ENCODE assay signal across 13 cellular contexts in the genomic region with DNA sequence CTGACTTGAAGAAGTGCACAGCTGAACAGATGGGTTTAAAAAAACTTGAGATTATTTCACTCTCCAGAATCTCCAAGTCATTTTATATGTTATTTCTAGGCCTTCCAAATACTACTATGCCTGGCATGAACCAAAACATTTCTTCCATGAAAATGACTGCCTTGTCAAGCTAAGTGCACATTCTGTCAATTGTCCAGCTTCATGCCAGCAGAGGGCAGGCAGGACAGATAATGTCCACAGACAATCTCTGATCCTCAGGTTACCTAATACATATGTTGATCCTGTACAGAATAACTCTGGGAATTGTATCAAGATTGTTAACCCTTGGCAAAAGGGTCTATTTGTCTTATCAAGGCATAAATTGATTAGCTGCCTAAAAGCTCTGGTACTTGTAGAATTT.
DNase-seq lines count a peak whose midpoint lies in the region; ATAC-seq, FAIRE-seq and TF ChIP-seq lines count a peak whose summit lies in the region.
"Had no signal": no experiment of that assay in that cellular context is flagged by ENCODE, and none has a peak within 500 bp of the region (broad histone marks: within the 10 kb centered on the region; RNA-seq: fewer than 3 reads in every experiment).

No MANE protein-coding gene starts in this region.

- H3K4me3 ChIP-seq in brain microvascular endothelial cell (ENCODE audit: low read depth, low read length) = no peak overlapping the region
- H3K4me3 ChIP-seq: body of pancreas had no signal

- TF ChIP-seq CTCF in C4-2B (conservative IDR thresholded peaks at IDR 0.05) = peak; percentile 29
- TF ChIP-seq CTCF in brain microvascular endothelial cell (IDR thresholded peaks at IDR 0.05; ENCODE audit: low read depth, low read length, missing control alignments) = peak; percentile 55

- peak; percentile 31 for FAIRE-seq in HTR-8/SVneo (lab: Jason Lieb, UNC)
- FAIRE-seq: GM12891 had no signal

- H3K27ac ChIP-seq in C4-2B = no peak overlapping the region
- no peak overlapping the region for H3K27ac ChIP-seq in brain microvascular endothelial cell
- H3K27ac ChIP-seq: body of pancreas had no signal

- DNase-seq in HTR-8/SVneo (ENCODE audit: insufficient read length, low spot score) (peak; percentile 6), brain microvascular endothelial cell (no peak), myocyte (ENCODE audit: low read depth) (peak; percentile 41), left cardiac atrium (no peak), NCI-H2171 treated with DMSO at 0.1 percent for 48 hours (lab: John Stamatoyannopoulos, UW) (no peak), NCI-H1048 (lab: John Stamatoyannopoulos, UW) (no peak), activated gamma-delta T cell (lab: John Stamatoyannopoulos, UW) (no peak)
- DNase-seq: activated effector memory CD4-positive, alpha-beta T cell treated with anti-CD3 and anti-CD28 coated beads, Interleukin-2, amount 50 U/mL, for 16 hours; kidney glomerular epithelial cell; MV-4-11 had no signal

- ATAC-seq in left cardiac atrium = no peak
- ATAC-seq: body of pancreas had no signal

- intact Hi-C loops in left cardiac atrium (cut with DNase I) = no loop called here

- H3K27me3 ChIP-seq in brain microvascular endothelial cell (replicated peaks) = no peaks in the 10 kb centered on the region
- H3K27me3 ChIP-seq: body of pancreas had no signal

- H3K36me3 ChIP-seq in brain microvascular endothelial cell (replicated peaks) = no peaks in the 10 kb centered on the region

- in situ Hi-C loops in brain microvascular endothelial cell (cut with HindIII; ENCODE audit: low pct_ligation_motif_present, low sequenced_read_pairs) = no loop called here

Comparison
In these comparisons a context has a peak if more than half of its experiments do, and no peak if none do; other contexts are left out.
1. DNase-seq: peak in HTR-8/SVneo (single experiment) and myocyte (single experiment); none in brain microvascular endothelial cell (single experiment), left cardiac atrium (single experiment), NCI-H2171 treated with DMSO at 0.1 percent for 48 hours (single experiment), NCI-H1048 (single experiment) and activated gamma-delta T cell (single experiment).